ENCODE assay signal across 8 cellular contexts in the genomic region with DNA sequence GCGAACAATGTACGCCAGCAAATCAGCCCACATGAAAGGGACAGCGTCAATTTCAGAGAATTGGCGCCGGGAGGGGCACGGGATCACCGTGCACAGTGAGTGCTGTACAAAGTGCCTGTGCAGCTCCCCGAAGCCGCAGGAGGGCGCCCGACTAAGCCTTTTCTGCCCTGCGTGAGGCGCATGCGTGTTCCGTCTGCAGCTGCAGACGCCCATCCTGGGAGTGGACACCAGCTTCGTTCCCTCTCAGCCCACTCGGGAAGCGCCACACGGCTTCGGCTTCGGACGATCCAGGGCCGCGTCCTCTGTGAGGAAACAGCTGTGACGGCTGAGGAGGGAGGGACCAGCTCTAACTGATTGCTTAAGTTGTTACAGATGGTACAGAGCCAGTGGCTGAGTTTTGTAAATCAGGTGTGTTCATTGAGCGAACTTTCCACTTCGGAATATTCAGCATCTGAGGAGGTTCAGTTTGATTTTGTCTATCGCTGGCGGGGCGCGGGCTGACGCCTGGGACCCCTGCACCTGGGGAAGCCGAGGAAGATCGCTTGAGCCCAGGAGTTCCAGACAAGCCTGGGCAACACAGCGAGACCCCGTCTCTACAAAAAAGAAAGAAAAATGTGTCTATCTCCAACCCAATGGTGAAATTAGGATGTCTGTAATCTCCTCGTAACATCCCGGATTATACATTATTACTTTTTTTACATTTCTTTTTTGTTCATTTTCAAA. TPM values are rescaled to one million over a fixed set of nuclear protein-coding genes. Genes with fewer than 3 reads are reported as not detected.
DNase-seq lines count a peak whose midpoint lies in the region; ATAC-seq and TF ChIP-seq lines count a peak whose summit lies in the region.

No MANE protein-coding gene starts in this region.

- no peak overlapping the region for H3K27ac ChIP-seq in RWPE2 (ENCODE audit: poor library complexity, severe bottlenecking)

- H3K27me3 Mint-ChIP-seq in natural killer cell treated with Interleukin-12 subunit alpha and Interleukin-12 subunit beta and Interleukin-15 and Interleukin-18, amount 100 ng/mL, for 72 hours = peaks cover 49 to 55% of the 10 kb centered on the region in 2 donors

- H3K36me3 ChIP-seq in RWPE2 (ENCODE audit: low read depth) = no peaks in the 10 kb centered on the region

- no peaks in the 10 kb centered on the region for H3K9me3 ChIP-seq in RWPE2 (ENCODE audit: severe bottlenecking)

- in situ Hi-C loops in ACHN (cut with HindIII; ENCODE audit: low pct_ligation_motif_present, low pct_unique_long_range_greater_than_20kb, low sequenced_read_pairs) = no loop called here

- H3K4me1 Mint-ChIP-seq in natural killer cell treated with Interleukin-12 subunit alpha and Interleukin-12 subunit beta and Interleukin-15 and Interleukin-18, amount 100 ng/mL, for 72 hours (ENCODE audit: low read depth in 2 of 2) = peaks cover 5 to 12% of the 10 kb centered on the region in 2 donors
- H3K4me1 Mint-ChIP-seq in stimulated activated effector memory CD8-positive, alpha-beta T cell treated with anti-CD3 and anti-CD28 coated beads, Interleukin-12 subunit alpha, Interleukin-12 subunit beta, amount 100 ng/mL, for 72 hours = peaks cover 12% of the 10 kb centered on the region

- TF ChIP-seq CTCF in RWPE2 (IDR thresholded peaks at IDR 0.05; ENCODE audit: poor library complexity, severe bottlenecking) (peak; percentile 96), fibroblast of villous mesenchyme (IDR thresholded peaks at IDR 0.05; ENCODE audit: insufficient read depth, low read depth, low read length) (peak; percentile 91)

- H3K9me3 Mint-ChIP-seq in natural killer cell treated with Interleukin-12 subunit alpha and Interleukin-12 subunit beta and Interleukin-15 and Interleukin-18, amount 100 ng/mL, for 72 hours = no peaks in the 10 kb centered on the region
- H3K9me3 Mint-ChIP-seq in stimulated activated effector memory CD8-positive, alpha-beta T cell treated with anti-CD3 and anti-CD28 coated beads, Interleukin-12 subunit alpha, Interleukin-12 subunit beta, amount 100 ng/mL, for 72 hours = no peaks in the 10 kb centered on the region

- H3K4me3 ChIP-seq in RWPE2 (ENCODE audit: severe bottlenecking) (peak overlapping the region; percentile 37), fibroblast of villous mesenchyme (ENCODE audit: low read depth, low read length) (peak overlapping the region; percentile 50)

- H3K36me3 Mint-ChIP-seq in natural killer cell treated with Interleukin-12 subunit alpha and Interleukin-12 subunit beta and Interleukin-15 and Interleukin-18, amount 100 ng/mL, for 72 hours = no peaks in the 10 kb centered on the region
- H3K36me3 Mint-ChIP-seq in stimulated activated effector memory CD8-positive, alpha-beta T cell treated with anti-CD3 and anti-CD28 coated beads, Interleukin-12 subunit alpha, Interleukin-12 subunit beta, amount 100 ng/mL, for 72 hours = no peaks in the 10 kb centered on the region

- peak; percentile 93 for DNase-seq in Daoy (ENCODE audit: low read depth)
- peak; percentile 2 for DNase-seq in KG1 (lab: John Stamatoyannopoulos, UW)
- peak; percentile 86 for DNase-seq in RWPE2 (ENCODE audit: low spot score)
- peak; percentile 68 for DNase-seq in activated gamma-delta T cell (lab: John Stamatoyannopoulos, UW)
- peak; percentile 92 for DNase-seq in fibroblast of villous mesenchyme (ENCODE audit: low read depth)
- DNase-seq in natural killer cell treated with Interleukin-12 subunit alpha and Interleukin-12 subunit beta and Interleukin-15 and Interleukin-18, amount 100 ng/mL, for 72 hours (ENCODE audit: low spot score) = peak; percentile 88
- DNase-seq in stimulated activated effector memory CD8-positive, alpha-beta T cell treated with anti-CD3 and anti-CD28 coated beads, Interleukin-12 subunit alpha, Interleukin-12 subunit beta, amount 100 ng/mL, for 72 hours (ENCODE audit: low spot score in 2 of 2) = peak; percentile 93 to 96
- no peak for DNase-seq in ACHN

- ATAC-seq in RWPE2 (ENCODE audit: low read depth) = peak; percentile 95
- peak; percentile 93 to 97 for ATAC-seq in natural killer cell treated with Interleukin-12 subunit alpha and Interleukin-12 subunit beta and Interleukin-15 and Interleukin-18, amount 100 ng/mL, for 72 hours
- peak; percentile 98 for ATAC-seq in stimulated activated effector memory CD8-positive, alpha-beta T cell treated with anti-CD3 and anti-CD28 coated beads, Interleukin-12 subunit alpha, Interleukin-12 subunit beta, amount 100 ng/mL, for 72 hours

- no peaks in the 10 kb centered on the region for H3K4me1 ChIP-seq in RWPE2 (ENCODE audit: insufficient read depth, poor library complexity, severe bottlenecking)

- H3K27ac Mint-ChIP-seq in natural killer cell treated with Interleukin-12 subunit alpha and Interleukin-12 subunit beta and Interleukin-15 and Interleukin-18, amount 100 ng/mL, for 72 hours = no peak overlapping the region
- no peak overlapping the region for H3K27ac Mint-ChIP-seq in stimulated activated effector memory CD8-positive, alpha-beta T cell treated with anti-CD3 and anti-CD28 coated beads, Interleukin-12 subunit alpha, Interleukin-12 subunit beta, amount 100 ng/mL, for 72 hours

- no peaks in the 10 kb centered on the region for H3K27me3 ChIP-seq in RWPE2 (ENCODE audit: insufficient read depth, poor library complexity, severe bottlenecking)

- H3K4me3 Mint-ChIP-seq in natural killer cell treated with Interleukin-12 subunit alpha and Interleukin-12 subunit beta and Interleukin-15 and Interleukin-18, amount 100 ng/mL, for 72 hours = peak overlapping the region; percentile 75
- peak overlapping the region; percentile 74 for H3K4me3 Mint-ChIP-seq in stimulated activated effector memory CD8-positive, alpha-beta T cell treated with anti-CD3 and anti-CD28 coated beads, Interleukin-12 subunit alpha, Interleukin-12 subunit beta, amount 100 ng/mL, for 72 hours

RNA-seq across cellular contexts. Expression of a gene that starts 15.4 kb away (rescaled TPM):
- 6.6 and 8.3 TPM in 2 replicates for total RNA-seq in Daoy (2014; rRNA removed; shearing (Covaris generic))
- total RNA-seq in fibroblast of villous mesenchyme = 3.9 and 5.2 TPM in 2 replicates
- 1 to 10 TPM; 7.6 to 8.1 TPM for total RNA-seq in natural killer cell treated with Interleukin-12 subunit alpha and Interleukin-12 subunit beta and Interleukin-15 and Interleukin-18, amount 100 ng/mL, for 72 hours
